Comparison of ENCODE assay signal across 1 cellular context in genomic region chrX:24478516-24478915, GRCh38.
TF ChIP-seq lines count a peak whose summit lies in the region.

No MANE protein-coding gene starts in this region.

TF ChIP-seq in WTC11, 78 proteins besides CTCF, POLR2A, EP300 and RAD21 (continued from another document):
- TF ChIP-seq E2F1 (CRISPR knock-in tag; IDR thresholded peaks at IDR 0.05), result no peak
- no peak for TF ChIP-seq NFYB (CRISPR knock-in tag; conservative IDR thresholded peaks at IDR 0.05; ENCODE audit: low read depth)
